ENCODE assay signal across 10 cellular contexts in the genomic region with DNA sequence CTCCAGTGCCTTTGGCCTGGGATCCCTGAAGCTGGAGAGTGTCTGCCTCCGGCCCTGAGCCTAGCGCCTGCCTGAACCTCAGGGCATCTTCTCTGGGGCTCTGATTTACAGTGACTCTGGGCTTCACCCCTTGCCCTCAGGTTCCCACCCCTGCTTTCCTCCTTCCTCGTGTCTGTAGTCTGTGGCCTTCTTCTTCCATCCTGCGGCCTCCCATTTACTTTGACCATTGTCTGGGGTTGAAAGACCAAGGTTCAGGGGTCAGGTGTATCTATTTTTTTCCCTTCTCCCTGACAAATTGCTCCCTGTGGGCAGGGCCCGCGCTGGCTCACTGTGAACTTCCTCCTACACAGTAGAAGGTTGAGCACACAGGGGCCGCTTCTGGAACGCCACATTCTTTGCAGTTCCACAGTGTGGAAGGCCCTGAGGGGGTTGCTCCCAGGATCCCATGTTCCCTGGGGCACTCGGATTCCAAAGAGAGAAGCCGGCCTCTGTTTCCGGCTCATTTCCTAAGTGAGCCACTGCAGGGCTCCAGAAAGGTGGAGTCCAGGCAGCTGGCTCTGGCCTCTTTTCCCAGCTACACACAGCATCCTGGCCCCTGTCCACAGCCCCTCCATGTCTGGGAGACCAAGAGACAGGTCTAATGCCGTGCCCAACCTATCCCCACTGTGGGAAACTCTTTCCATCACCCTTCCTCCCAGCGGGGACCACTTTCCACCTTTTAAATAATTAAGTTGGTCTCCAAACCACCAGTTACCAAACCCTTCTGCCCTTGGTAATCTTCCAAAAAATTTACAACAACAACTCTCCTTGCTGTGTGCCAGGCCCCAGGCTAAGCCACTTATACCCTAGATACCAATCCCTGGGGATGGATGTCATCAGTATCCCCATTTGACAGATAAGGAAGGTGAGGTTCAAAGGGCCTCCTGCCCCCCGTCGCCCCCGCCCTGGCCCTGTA.
DNase-seq lines count a peak whose midpoint lies in the region; ATAC-seq, FAIRE-seq and TF ChIP-seq lines count a peak whose summit lies in the region.
"Had no signal": no experiment of that assay in that cellular context is flagged by ENCODE, and none has a peak within 500 bp of the region (broad histone marks: within the 10 kb centered on the region; RNA-seq: fewer than 3 reads in every experiment).

No MANE protein-coding gene starts in this region.

- H3K79me1 ChIP-seq in H1 (ENCODE audit: low read depth, low read length): no peaks in the 10 kb centered on the region

- no peaks in the 10 kb centered on the region for H4K20me1 ChIP-seq in H1 (replicated peaks in 1 of 2; ENCODE audit: control insufficient read depth in 1 of 2, insufficient read depth in 2 of 2, low read length in 2 of 2)

- no peak overlapping the region for H3K56ac ChIP-seq in H1 (replicated peaks; ENCODE audit: insufficient read length, low read depth, low read length)

- 92% methylated on average over 16 of the region's 16 CpGs; no CpG with 5 or more reads in 1 of the 2 experiments for WGBS in H1 (ENCODE audit: extremely low coverage in 1 of 2, insufficient coverage in 1 of 2, insufficient read length in 1 of 2, insufficient replicate concordance in 2 of 2, low coverage in 1 of 2, low lambda C conversion rate in 2 of 2, missing lambda C conversion rate in 1 of 2), 2 experiments

- no peak for TF ChIP-seq RAD21 in H1 (IDR thresholded peaks at IDR 0.05 in 1 of 2, conservative IDR thresholded peaks at IDR 0.05 in 1 of 2; ENCODE audit: low read depth in 2 of 2, low read length in 2 of 2)

- no peaks in the 10 kb centered on the region for H3K9me3 Mint-ChIP-seq in neural crest cell
- H3K9me3 Mint-ChIP-seq: activated CD8-positive, alpha-beta T cell treated with anti-CD3 and anti-CD28 coated beads for 36 hours had no signal

- FAIRE-seq in H1 (lab: Jason Lieb, UNC): no peak

- POLR2A ChIA-PET in H1 (lab: Charles Lee; ENCODE audit: partially characterized antibody): no interaction called here

- H4K91ac ChIP-seq in H1 (replicated peaks; ENCODE audit: insufficient read length, low read length): no peak overlapping the region

- H2BK120ac ChIP-seq in H1 (replicated peaks; ENCODE audit: low read depth, low read length): no peak overlapping the region

- TF ChIP-seq EP300 in H1 (IDR thresholded peaks at IDR 0.05; ENCODE audit: borderline replicate concordance in 1 of 2, low read depth in 2 of 2, low read length in 2 of 2): no peak

- H3K36me3 ChIP-seq in cardiac muscle cell: no peaks in the 10 kb centered on the region
- H3K36me3 ChIP-seq in H1 (ENCODE audit: control insufficient read depth in 2 of 4, insufficient read depth in 4 of 4, low read length in 3 of 4): no peaks in the 10 kb centered on the region
- no peaks in the 10 kb centered on the region for H3K36me3 ChIP-seq in vagina

- H3K27me3 Mint-ChIP-seq in neural crest cell (ENCODE audit: low read depth): no peaks in the 10 kb centered on the region
- H3K27me3 Mint-ChIP-seq: activated CD8-positive, alpha-beta T cell treated with anti-CD3 and anti-CD28 coated beads for 36 hours had no signal

- CTCF ChIA-PET in H1 (lab: Charles Lee; ENCODE audit: partially characterized antibody): interaction anchor here (0.6 to 2.9 kb wide), 5 partner anchors 11 to 390 kb away, joined by 3 to 12 read pairs (median 5); no protein-coding TSS in a partner anchor

- TF ChIP-seq POLR2A in H1 (IDR thresholded peaks at IDR 0.05; ENCODE audit: control extremely low read depth in 1 of 2, low read depth in 2 of 2, low read length in 2 of 2): no peak
- no peak for TF ChIP-seq POLR2A in vagina (IDR thresholded peaks at IDR 0.05)

- H3K9me3 ChIP-seq in cardiac muscle cell (ENCODE audit: low read depth): no peaks in the 10 kb centered on the region
- H3K9me3 ChIP-seq in H1 (ENCODE audit: insufficient read depth in 2 of 2, low read depth in 1 of 2, low read length in 1 of 2): no peaks in the 10 kb centered on the region
- no peaks in the 10 kb centered on the region for H3K9me3 ChIP-seq in vagina

- DNase-seq in cardiac muscle cell (ENCODE audit: low read depth in 1 of 2, low spot score in 1 of 2) (peak in 1 of 2 donors; percentile 42), Right ventricle myocardium inferior (ENCODE audit: missing footprints) (no peak), H1 (ENCODE audit: low read depth in 1 of 2, low spot score in 2 of 2) (no peak), neural crest cell (ENCODE audit: low read depth, low spot score) (no peak), vagina (ENCODE audit: extremely low spot score in 2 of 2) (peak in 1 of 2 donors; percentile 84), AG20443 (ENCODE audit: low spot score) (no peak), cerebellum (ENCODE audit: low spot score) (no peak)
- DNase-seq: activated CD8-positive, alpha-beta T cell treated with anti-CD3 and anti-CD28 coated beads for 36 hours; SHP77 treated with DMSO at 0.1 percent for 48 hours had no signal

- no peaks in the 10 kb centered on the region for H3K79me2 ChIP-seq in H1 (ENCODE audit: control insufficient read depth in 1 of 2, insufficient read depth in 2 of 2, low read length in 2 of 2)

- no peaks in the 10 kb centered on the region for H3K36me3 Mint-ChIP-seq in neural crest cell (ENCODE audit: low read depth)

- H2AK5ac ChIP-seq in H1 (ENCODE audit: low read depth, low read length): peak overlapping the region; percentile 53; the same call in 1 of the 2 replicates

- H3K18ac ChIP-seq in H1 (ENCODE audit: extremely low read depth, low read length): no peak overlapping the region; the same call in 1 of the 2 replicates

- ATAC-seq in Right ventricle myocardium inferior (no peak), GM19452 (IDR thresholded peaks at IDR 0.05; ENCODE audit: unreplicated experiment) (no peak)
- ATAC-seq: activated CD8-positive, alpha-beta T cell treated with anti-CD3 and anti-CD28 coated beads for 36 hours had no signal

- no peak overlapping the region for H2AFZ ChIP-seq in H1 (ENCODE audit: low read length)

- no peak overlapping the region for H2BK20ac ChIP-seq in H1 (ENCODE audit: low read length)

- peak overlapping the region; percentile 9; the same call in 1 of the 2 replicates for H4K8ac ChIP-seq in H1 (ENCODE audit: extremely low read depth, insufficient read depth, low read length)

- intact Hi-C loops in Right ventricle myocardium inferior (cut with DNase I) (loop anchor here (5.0 kb wide), 1 partner anchor 66 kb away; no protein-coding TSS in a partner anchor), vagina (cut with DNase I) (loop anchor here (5.0 kb wide), 3 partner anchors 141 to 176 kb away; partner anchors contain the start of gene IER5L)

- H2BK15ac ChIP-seq in H1 (ENCODE audit: low read length): no peak overlapping the region

- H3K9ac ChIP-seq in H1 (replicated peaks in 1 of 4; ENCODE audit: extremely low read depth in 1 of 4, low read depth in 3 of 4, low read length in 3 of 4): no peak overlapping the region

- no peaks in the 10 kb centered on the region for H3K27me3 ChIP-seq in cardiac muscle cell
- H3K27me3 ChIP-seq in H1 (replicated peaks in 1 of 4; ENCODE audit: control insufficient read depth in 3 of 4, extremely low read depth in 1 of 4, insufficient read depth in 3 of 4, low read length in 3 of 4): peaks cover 0 to 7% (median 5%) of the 10 kb centered on the region in 4 experiments; a peak in 4 of 7 replicates
- no peaks in the 10 kb centered on the region for H3K27me3 ChIP-seq in vagina

- H3K4me1 ChIP-seq in cardiac muscle cell (ENCODE audit: low read depth) (peaks cover 43% of the 10 kb centered on the region), H1 (replicated peaks in 1 of 4; ENCODE audit: control insufficient read depth in 3 of 4, insufficient read depth in 4 of 4, low read length in 3 of 4) (peaks cover 0 to 19% (median 12%) of the 10 kb centered on the region in 4 experiments; a peak in 6 of 7 replicates), vagina (peaks cover 81% of the 10 kb centered on the region)

- peak overlapping the region; percentile 29 for H3K4me3 Mint-ChIP-seq in neural crest cell
- H3K4me3 Mint-ChIP-seq: activated CD8-positive, alpha-beta T cell treated with anti-CD3 and anti-CD28 coated beads for 36 hours had no signal

- no peak for TF ChIP-seq CTCF in cardiac muscle cell (IDR thresholded peaks at IDR 0.05; ENCODE audit: low read depth, low read length)
- TF ChIP-seq CTCF in H1 (IDR thresholded peaks at IDR 0.05; ENCODE audit: control extremely low read depth in 1 of 3, insufficient read depth in 1 of 3, low read depth in 1 of 3, low read length in 3 of 3): no peak
- no peak for TF ChIP-seq CTCF in neural crest cell (conservative IDR thresholded peaks at IDR 0.05)
- no peak for TF ChIP-seq CTCF in vagina (IDR thresholded peaks at IDR 0.05)

- H2BK5ac ChIP-seq in H1 (ENCODE audit: low read depth, low read length): no peak overlapping the region

- H3K27ac ChIP-seq in cardiac muscle cell: peak overlapping the region; percentile 97
- H3K27ac ChIP-seq in H1 (ENCODE audit: low read depth, low read length): no peak overlapping the region
- H3K27ac ChIP-seq in vagina: peak overlapping the region; percentile 96

- H3K4me1 Mint-ChIP-seq in neural crest cell: peaks cover 41% of the 10 kb centered on the region

- peaks cover 6% of the 10 kb centered on the region; the same call in 1 of the 2 replicates for H3K23me2 ChIP-seq in H1 (ENCODE audit: low read depth, low read length)

- no peak overlapping the region for H3K27ac Mint-ChIP-seq in neural crest cell (ENCODE audit: unreplicated experiment)
- H3K27ac Mint-ChIP-seq: activated CD8-positive, alpha-beta T cell treated with anti-CD3 and anti-CD28 coated beads for 36 hours had no signal

- no peak overlapping the region for H3K4me3 ChIP-seq in cardiac muscle cell
- no peak overlapping the region for H3K4me3 ChIP-seq in H1 (ENCODE audit: extremely low read depth in 1 of 4, insufficient read depth in 2 of 4, low read depth in 3 of 4, low read length in 4 of 4)
- no peak overlapping the region for H3K4me3 ChIP-seq in vagina

- no peak overlapping the region for H3K4ac ChIP-seq in H1 (replicated peaks; ENCODE audit: insufficient read length, low read depth, low read length)

- no peak overlapping the region for H3K23ac ChIP-seq in H1 (ENCODE audit: insufficient read length)

- no peak overlapping the region for H4K5ac ChIP-seq in H1 (ENCODE audit: insufficient read length, low read depth, low read length)

- H2BK12ac ChIP-seq in H1 (ENCODE audit: low read depth, low read length): no peak overlapping the region

- no peak overlapping the region for H3K4me2 ChIP-seq in H1 (ENCODE audit: insufficient read depth in 1 of 2, low read depth in 2 of 2, low read length in 2 of 2)

- H3K14ac ChIP-seq in H1 (ENCODE audit: insufficient read length): no peak overlapping the region

TF ChIP-seq in H1, 55 proteins besides CTCF, POLR2A, EP300 and RAD21 (continues in another document):
- TF ChIP-seq TBP (IDR thresholded peaks at IDR 0.05; ENCODE audit: low read depth, low read length) (no peak), MAX (IDR thresholded peaks at IDR 0.05) (no peak), KDM4A (IDR thresholded peaks at IDR 0.05; ENCODE audit: low read depth, low read length, severe bottlenecking) (no peak)
